17 cellular contexts compared by ENCODE assay signal in the genomic region with DNA sequence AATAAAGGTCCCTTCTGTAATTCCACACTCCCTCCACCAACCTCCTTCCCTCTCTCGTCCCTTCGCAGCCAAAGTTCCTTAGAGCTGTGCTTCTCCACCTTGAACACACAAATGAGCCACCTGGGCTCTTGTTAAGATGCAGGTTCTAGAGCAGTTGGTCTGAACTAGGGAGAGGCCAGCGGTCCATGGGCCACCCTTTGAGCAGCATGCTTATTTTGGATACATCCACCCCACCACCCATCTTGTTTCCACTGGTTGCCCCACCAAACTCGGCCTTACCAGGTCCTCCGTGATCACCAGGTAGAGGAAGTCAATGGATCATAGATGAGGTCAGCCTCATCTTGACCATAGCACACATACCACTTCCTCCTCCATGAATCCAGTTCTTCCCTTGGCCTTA. TPM values are rescaled to one million over a fixed set of nuclear protein-coding genes. Genes with fewer than 3 reads are reported as not detected.
DNase-seq lines count a peak whose midpoint lies in the region; ATAC-seq and TF ChIP-seq lines count a peak whose summit lies in the region.
"Had no signal": no experiment of that assay in that cellular context is flagged by ENCODE, and none has a peak within 500 bp of the region (broad histone marks: within the 10 kb centered on the region; RNA-seq: fewer than 3 reads in every experiment).

No MANE protein-coding gene starts in this region.

- H3K9me3 Mint-ChIP-seq in progenitor cell of endocrine pancreas (ENCODE audit: low read depth) = no peaks in the 10 kb centered on the region
- H3K9me3 Mint-ChIP-seq: CD4-positive, alpha-beta memory T cell; HFFc6 had no signal

- peak; percentile 5 for DNase-seq in right atrium auricular region (ENCODE audit: low spot score)
- no peak for DNase-seq in left ventricle myocardium superior
- peak; percentile 19 for DNase-seq in islet precursor cell
- DNase-seq in progenitor cell of endocrine pancreas (ENCODE audit: low spot score, unreplicated experiment) = peak; percentile 3
- no peak for DNase-seq in DMS53 treated with DMSO at 0.1 percent for 48 hours (lab: John Stamatoyannopoulos, UW; ENCODE audit: unreplicated experiment)
- DNase-seq: C1 segment of cervical spinal cord; Calu3; CD4-positive, alpha-beta memory T cell; COR-L47; DMS53; DND-41; GOT3; HFFc6 had no signal

- peaks cover 4% of the 10 kb centered on the region for H3K4me1 Mint-ChIP-seq in progenitor cell of endocrine pancreas (ENCODE audit: low read depth)
- H3K4me1 Mint-ChIP-seq: CD4-positive, alpha-beta memory T cell had no signal

- H3K4me3 ChIP-seq in right atrium auricular region = no peak overlapping the region
- H3K4me3 ChIP-seq: HAP-1 had no signal

- ATAC-seq in left ventricle myocardium superior = no peak
- no peak for ATAC-seq in SK-N-SH treated with all-trans-retinoic acid at 6 μM for 48 hours

- intact Hi-C loops in left ventricle myocardium superior (cut with micrococcal nuclease) = no loop called here

- H3K27me3 Mint-ChIP-seq in progenitor cell of endocrine pancreas = peaks cover 35% of the 10 kb centered on the region

- no peak overlapping the region for H3K4me3 Mint-ChIP-seq in progenitor cell of endocrine pancreas (ENCODE audit: low read depth)
- H3K4me3 Mint-ChIP-seq: CD4-positive, alpha-beta memory T cell; HFFc6 had no signal

- H3K27me3 ChIP-seq in right atrium auricular region = no peaks in the 10 kb centered on the region

- no peaks in the 10 kb centered on the region for H3K9me3 ChIP-seq in right atrium auricular region
- H3K9me3 ChIP-seq: HAP-1 had no signal

- H3K36me3 Mint-ChIP-seq in progenitor cell of endocrine pancreas (ENCODE audit: insufficient read depth) = no peaks in the 10 kb centered on the region
- H3K36me3 Mint-ChIP-seq: CD4-positive, alpha-beta memory T cell had no signal

- no peaks in the 10 kb centered on the region for H3K36me3 ChIP-seq in right atrium auricular region
- H3K36me3 ChIP-seq: HAP-1 had no signal

- H3K27ac Mint-ChIP-seq in progenitor cell of endocrine pancreas = no peak overlapping the region
- H3K27ac Mint-ChIP-seq: CD4-positive, alpha-beta memory T cell; HFFc6 had no signal

- TF ChIP-seq CTCF in right atrium auricular region (IDR thresholded peaks at IDR 0.05) (no peak), progenitor cell of endocrine pancreas (IDR thresholded peaks at IDR 0.05; ENCODE audit: unreplicated experiment) (no peak)

- H3K27ac ChIP-seq in right atrium auricular region = no peak overlapping the region

- H3K4me1 ChIP-seq in right atrium auricular region = no peaks in the 10 kb centered on the region
- H3K4me1 ChIP-seq: HAP-1 had no signal

TF ChIP-seq in SK-N-SH treated with all-trans-retinoic acid at 6 μM for 48 hours, 23 proteins besides CTCF, POLR2A, EP300 and RAD21:
- TF ChIP-seq ZFP3 (CRISPR knock-in tag; IDR thresholded peaks at IDR 0.05) (no peak), GLIS3 (CRISPR knock-in tag; IDR thresholded peaks at IDR 0.05) (no peak), OSR1 (CRISPR knock-in tag; IDR thresholded peaks at IDR 0.05) (no peak), TOX (CRISPR knock-in tag; IDR thresholded peaks at IDR 0.05; ENCODE audit: borderline replicate concordance) (no peak)

RNA-seq across cellular contexts. Expression of gene BPIFA2, which starts 7.3 kb away (rescaled TPM):
- total RNA-seq in right atrium auricular region (not detected), left ventricle myocardium superior (not detected), progenitor cell of endocrine pancreas (not detected in 2 replicates)
- total RNA-seq: A172; A673; Calu3; CD4-positive, alpha-beta memory T cell; HFFc6 had no signal

RNA-seq across cellular contexts. Expression of gene BPIFA3, which starts 56.5 kb away (rescaled TPM):
- total RNA-seq in right atrium auricular region (not detected), left ventricle myocardium superior (not detected), progenitor cell of endocrine pancreas (not detected in 2 replicates)
- total RNA-seq: A172; A673; Calu3; CD4-positive, alpha-beta memory T cell; HFFc6 had no signal

Comparison
In these comparisons a context has a peak if more than half of its experiments do, and no peak if none do; other contexts are left out.
1. DNase-seq: peak in right atrium auricular region (single experiment), islet precursor cell (single experiment) and progenitor cell of endocrine pancreas (single experiment); none in left ventricle myocardium superior (single experiment) and DMS53 treated with DMSO at 0.1 percent for 48 hours (single experiment).